In genomic region chr17:30805944-30806456, GRCh38 we compare ENCODE assay signal across 10 cellular contexts. TPM values are rescaled to one million over a fixed set of nuclear protein-coding genes. Genes with fewer than 3 reads are reported as not detected.
A peak's percentile ranks its signal among the peaks of the same experiment; 100 is the strongest.
DNase-seq lines count a peak whose midpoint lies in the region; ATAC-seq and TF ChIP-seq lines count a peak whose summit lies in the region.
"Had no signal": no experiment of that assay in that cellular context is flagged by ENCODE, and none has a peak within 500 bp of the region (broad histone marks: within the 10 kb centered on the region; RNA-seq: fewer than 3 reads in every experiment).

No MANE protein-coding gene starts in this region.

- H3K27me3 ChIP-seq in HUES48 (ENCODE audit: control insufficient read depth, insufficient read depth, low read length), result no peaks in the 10 kb centered on the region

- H3K9ac ChIP-seq in HUES48 (ENCODE audit: low read depth, low read length), result no peak overlapping the region

- no peaks in the 10 kb centered on the region for H3K9me3 ChIP-seq in HUES48 (ENCODE audit: control insufficient read depth, insufficient read depth, low read length)
- H3K9me3 ChIP-seq: psoas muscle had no signal

- no peak for DNase-seq in Calu3
- DNase-seq in activated T-helper 2 cell treated with anti-CD3 and anti-CD28 coated beads, Interferon-gamma antibody, Interleukin-2, Interleukin-4, amounts not matched to agents 10 μg/mL and 5 μg/mL and 100 μg/mL, durations not matched to agents 14 hours and 24 hours and 36 hours (ENCODE audit: low spot score), result no peak
- no peak for DNase-seq in natural killer cell treated with Interleukin-12 subunit alpha and Interleukin-12 subunit beta and Interleukin-15 and Interleukin-18, amount 100 ng/mL, for 72 hours (ENCODE audit: low spot score)
- no peak for DNase-seq in NCI-H2227 (lab: John Stamatoyannopoulos, UW; ENCODE audit: unreplicated experiment)
- no peak for DNase-seq in putamen (ENCODE audit: low spot score)
- DNase-seq: cerebellar nuclear complex, psoas muscle, SHP77 had no signal

- peaks cover 44% of the 10 kb centered on the region for H3K36me3 ChIP-seq in HUES48 (ENCODE audit: control insufficient read depth, insufficient read depth, low read length)

- no peaks in the 10 kb centered on the region for H3K27me3 Mint-ChIP-seq in Calu3 (ENCODE audit: unreplicated experiment)
- no peaks in the 10 kb centered on the region for H3K27me3 Mint-ChIP-seq in activated T-helper 2 cell treated with anti-CD3 and anti-CD28 coated beads, Interferon-gamma antibody, Interleukin-2, Interleukin-4, amounts not matched to agents 10 μg/mL and 5 μg/mL and 100 μg/mL, durations not matched to agents 14 hours and 24 hours and 36 hours (ENCODE audit: low read depth)
- H3K27me3 Mint-ChIP-seq in natural killer cell treated with Interleukin-12 subunit alpha and Interleukin-12 subunit beta and Interleukin-15 and Interleukin-18, amount 100 ng/mL, for 72 hours, result no peaks in the 10 kb centered on the region

- ATAC-seq in natural killer cell treated with Interleukin-12 subunit alpha and Interleukin-12 subunit beta and Interleukin-15 and Interleukin-18, amount 100 ng/mL, for 72 hours, result no peak
- no peak for ATAC-seq in HG02798 (IDR thresholded peaks at IDR 0.05; ENCODE audit: poor library complexity, unreplicated experiment)
- ATAC-seq: psoas muscle had no signal

- intact Hi-C loops in Calu3 (cut with micrococcal nuclease; ENCODE audit: unreplicated experiment), result no loop called here
- intact Hi-C loops in activated T-helper 2 cell treated with anti-CD3 and anti-CD28 coated beads, Interferon-gamma antibody, Interleukin-2, Interleukin-4, amounts not matched to agents 10 μg/mL and 5 μg/mL and 100 μg/mL, durations not matched to agents 14 hours and 24 hours and 36 hours (cut with micrococcal nuclease), result no loop called here

- H3K36me3 Mint-ChIP-seq in Calu3 (ENCODE audit: insufficient read depth, unreplicated experiment), result peaks cover 11% of the 10 kb centered on the region
- peaks cover 56% of the 10 kb centered on the region for H3K36me3 Mint-ChIP-seq in activated T-helper 2 cell treated with anti-CD3 and anti-CD28 coated beads, Interferon-gamma antibody, Interleukin-2, Interleukin-4, amounts not matched to agents 10 μg/mL and 5 μg/mL and 100 μg/mL, durations not matched to agents 14 hours and 24 hours and 36 hours (ENCODE audit: low read depth)
- peaks cover 21% of the 10 kb centered on the region for H3K36me3 Mint-ChIP-seq in natural killer cell treated with Interleukin-12 subunit alpha and Interleukin-12 subunit beta and Interleukin-15 and Interleukin-18, amount 100 ng/mL, for 72 hours

- H3K4me3 ChIP-seq in HUES48 (ENCODE audit: low read depth, low read length), result no peak overlapping the region
- H3K4me3 ChIP-seq: psoas muscle had no signal

- H3K4me3 Mint-ChIP-seq in Calu3 (ENCODE audit: low read depth, unreplicated experiment), result no peak overlapping the region
- H3K4me3 Mint-ChIP-seq in activated T-helper 2 cell treated with anti-CD3 and anti-CD28 coated beads, Interferon-gamma antibody, Interleukin-2, Interleukin-4, amounts not matched to agents 10 μg/mL and 5 μg/mL and 100 μg/mL, durations not matched to agents 14 hours and 24 hours and 36 hours (ENCODE audit: low read depth), result no peak overlapping the region
- no peak overlapping the region for H3K4me3 Mint-ChIP-seq in natural killer cell treated with Interleukin-12 subunit alpha and Interleukin-12 subunit beta and Interleukin-15 and Interleukin-18, amount 100 ng/mL, for 72 hours

- no peaks in the 10 kb centered on the region for H3K4me1 Mint-ChIP-seq in Calu3 (ENCODE audit: low read depth, unreplicated experiment)
- peaks cover 36% of the 10 kb centered on the region for H3K4me1 Mint-ChIP-seq in activated T-helper 2 cell treated with anti-CD3 and anti-CD28 coated beads, Interferon-gamma antibody, Interleukin-2, Interleukin-4, amounts not matched to agents 10 μg/mL and 5 μg/mL and 100 μg/mL, durations not matched to agents 14 hours and 24 hours and 36 hours (ENCODE audit: low read depth)
- H3K4me1 Mint-ChIP-seq in natural killer cell treated with Interleukin-12 subunit alpha and Interleukin-12 subunit beta and Interleukin-15 and Interleukin-18, amount 100 ng/mL, for 72 hours (ENCODE audit: low read depth in 2 of 2), result peaks cover 33 to 47% of the 10 kb centered on the region in 2 donors

- H3K9me3 Mint-ChIP-seq in Calu3 (ENCODE audit: low read depth, unreplicated experiment), result no peaks in the 10 kb centered on the region
- H3K9me3 Mint-ChIP-seq in activated T-helper 2 cell treated with anti-CD3 and anti-CD28 coated beads, Interferon-gamma antibody, Interleukin-2, Interleukin-4, amounts not matched to agents 10 μg/mL and 5 μg/mL and 100 μg/mL, durations not matched to agents 14 hours and 24 hours and 36 hours, result no peaks in the 10 kb centered on the region
- H3K9me3 Mint-ChIP-seq in natural killer cell treated with Interleukin-12 subunit alpha and Interleukin-12 subunit beta and Interleukin-15 and Interleukin-18, amount 100 ng/mL, for 72 hours, result no peaks in the 10 kb centered on the region

- no TSS peak for BruUV-seq in Calu3 (replicated peaks; lab: Mats Ljungman, UMichigan)

- peak; percentile 14 for TF ChIP-seq CTCF in Calu3 (IDR thresholded peaks at IDR 0.05; ENCODE audit: unreplicated experiment)

- H3K27ac ChIP-seq in HUES48 (ENCODE audit: low read depth, low read length), result peak overlapping the region; percentile 59
- H3K27ac ChIP-seq: psoas muscle had no signal

- CTCF ChIA-PET in Calu3 (lab: Charles Lee), result interaction anchor here (0.6 kb wide), 1 partner anchor 1120 kb away, joined by 3 read pairs; no protein-coding TSS in a partner anchor

- peaks cover 11% of the 10 kb centered on the region for H3K4me1 ChIP-seq in HUES48 (ENCODE audit: control insufficient read depth, insufficient read depth, low read length)
- H3K4me1 ChIP-seq: psoas muscle had no signal

- H3K27ac Mint-ChIP-seq in Calu3 (ENCODE audit: unreplicated experiment), result no peak overlapping the region
- H3K27ac Mint-ChIP-seq in activated T-helper 2 cell treated with anti-CD3 and anti-CD28 coated beads, Interferon-gamma antibody, Interleukin-2, Interleukin-4, amounts not matched to agents 10 μg/mL and 5 μg/mL and 100 μg/mL, durations not matched to agents 14 hours and 24 hours and 36 hours, result peak overlapping the region; percentile 71
- H3K27ac Mint-ChIP-seq in natural killer cell treated with Interleukin-12 subunit alpha and Interleukin-12 subunit beta and Interleukin-15 and Interleukin-18, amount 100 ng/mL, for 72 hours, result peak overlapping the region; percentile 47 to 97

RNA-seq across cellular contexts. Expression of gene CRLF3, which starts 18.5 kb away (rescaled TPM):
- 9.8 and 11.5 TPM in 2 replicates for total RNA-seq in Calu3 (2022)
- 42.0 and 46.5 TPM in 2 replicates for total RNA-seq in activated T-helper 2 cell treated with anti-CD3 and anti-CD28 coated beads, Interferon-gamma antibody, Interleukin-2, Interleukin-4, amounts not matched to agents 10 μg/mL and 5 μg/mL and 100 μg/mL, durations not matched to agents 14 hours and 24 hours and 36 hours
- 10 to 100 TPM; 42.5 to 59.0 TPM for total RNA-seq in natural killer cell treated with Interleukin-12 subunit alpha and Interleukin-12 subunit beta and Interleukin-15 and Interleukin-18, amount 100 ng/mL, for 72 hours

RNA-seq across cellular contexts. Expression of gene ATAD5, which starts 25.8 kb away (rescaled TPM):
- 16.9 and 18.4 TPM in 2 replicates for total RNA-seq in Calu3 (2022)
- total RNA-seq in activated T-helper 2 cell treated with anti-CD3 and anti-CD28 coated beads, Interferon-gamma antibody, Interleukin-2, Interleukin-4, amounts not matched to agents 10 μg/mL and 5 μg/mL and 100 μg/mL, durations not matched to agents 14 hours and 24 hours and 36 hours, result 24.6 and 26.8 TPM in 2 replicates
- total RNA-seq in natural killer cell treated with Interleukin-12 subunit alpha and Interleukin-12 subunit beta and Interleukin-15 and Interleukin-18, amount 100 ng/mL, for 72 hours, result 10 to 100 TPM; 18.1 to 42.7 TPM
